In genomic region chr1:229879746-229880145, GRCh38 we compare ENCODE assay signal across 13 cellular contexts.
"Had no signal": no experiment of that assay in that cellular context is flagged by ENCODE, and none has a peak within 500 bp of the region (broad histone marks: within the 10 kb centered on the region; RNA-seq: fewer than 3 reads in every experiment).

No MANE protein-coding gene starts in this region.

- H3K27ac ChIP-seq: brain microvascular endothelial cell, esophagus squamous epithelium, foreskin keratinocyte, lower lobe of right lung, right lobe of liver, upper lobe of right lung had no signal

- H3K4me3 Mint-ChIP-seq: activated naive CD4-positive, alpha-beta T cell treated with anti-CD3 and anti-CD28 coated beads, Interleukin-2, amount 50 U/mL, for 24 hours; mesothelial cell of epicardium; T-helper 17 cell had no signal

- H3K9me3 ChIP-seq: esophagus squamous epithelium, lower lobe of right lung, right lobe of liver, upper lobe of right lung had no signal

- H3K4me1 ChIP-seq: esophagus squamous epithelium, foreskin keratinocyte, lower lobe of right lung, upper lobe of right lung had no signal

- H3K27me3 ChIP-seq: brain microvascular endothelial cell, dorsolateral prefrontal cortex, right lobe of liver had no signal

- H3K27ac Mint-ChIP-seq: activated naive CD4-positive, alpha-beta T cell treated with anti-CD3 and anti-CD28 coated beads, Interleukin-2, amount 50 U/mL, for 24 hours; mesothelial cell of epicardium had no signal

- DNase-seq: brain microvascular endothelial cell; dorsolateral prefrontal cortex; esophagus squamous epithelium; foreskin keratinocyte; kidney; lower lobe of right lung; right lobe of liver; stimulated activated CD4-positive, alpha-beta T cell treated with anti-CD3 and anti-CD28 coated beads, Interleukin-12 subunit alpha, Interleukin-12 subunit beta, amount 100 ng/mL, for 4 hours; stimulated activated naive CD4-positive, alpha-beta T cell; T-helper 17 cell; upper lobe of right lung had no signal

- H3K36me3 Mint-ChIP-seq: activated naive CD4-positive, alpha-beta T cell treated with anti-CD3 and anti-CD28 coated beads, Interleukin-2, amount 50 U/mL, for 24 hours; mesothelial cell of epicardium had no signal

- H3K4me3 ChIP-seq: dorsolateral prefrontal cortex, esophagus squamous epithelium, lower lobe of right lung, right lobe of liver, upper lobe of right lung had no signal

- H3K36me3 ChIP-seq: brain microvascular endothelial cell, esophagus squamous epithelium, lower lobe of right lung, right lobe of liver, upper lobe of right lung had no signal

- H3K9me3 Mint-ChIP-seq: activated naive CD4-positive, alpha-beta T cell treated with anti-CD3 and anti-CD28 coated beads, Interleukin-2, amount 50 U/mL, for 24 hours; mesothelial cell of epicardium had no signal

- ATAC-seq: foreskin keratinocyte, lower lobe of right lung, right lobe of liver, T-helper 17 cell, upper lobe of right lung had no signal

- H3K4me1 Mint-ChIP-seq: activated naive CD4-positive, alpha-beta T cell treated with anti-CD3 and anti-CD28 coated beads, Interleukin-2, amount 50 U/mL, for 24 hours; mesothelial cell of epicardium; T-helper 17 cell had no signal
